Comparison of ENCODE assay signal across 32 cellular contexts in the genomic region with DNA sequence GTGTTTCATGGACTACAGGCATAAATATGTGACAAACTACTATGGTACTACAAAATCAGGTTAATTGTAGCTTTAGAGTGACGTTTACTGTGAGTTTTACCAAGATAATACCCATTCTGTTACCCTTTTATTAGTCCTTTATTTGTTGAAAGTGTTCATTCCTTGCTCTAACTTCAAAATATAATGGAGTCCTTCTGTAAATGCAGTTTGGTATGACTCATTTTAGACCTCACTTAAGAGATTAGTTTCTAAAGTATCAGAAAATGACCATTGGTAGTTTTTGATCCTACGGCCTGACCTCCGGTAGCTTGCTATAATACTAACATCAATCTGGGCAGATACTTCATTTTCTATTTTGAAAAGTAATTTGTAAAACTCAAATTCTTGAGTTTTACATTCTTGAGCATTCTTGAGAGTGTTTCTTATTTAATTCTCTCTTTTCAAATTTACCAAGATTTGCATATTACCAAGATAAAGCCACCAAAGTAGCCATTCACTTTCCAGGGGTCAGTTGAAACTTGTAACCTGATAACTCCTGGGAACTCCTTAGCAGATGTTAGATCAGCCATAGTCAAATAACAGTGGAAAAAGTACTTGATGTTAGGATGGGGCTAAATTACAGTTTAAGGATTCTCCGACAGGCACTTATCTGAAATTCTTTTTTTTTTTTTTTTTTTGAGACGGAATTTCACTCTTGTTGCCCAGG. TPM values are rescaled to one million over a fixed set of nuclear protein-coding genes. Genes with fewer than 3 reads are reported as not detected.
DNase-seq lines count a peak whose midpoint lies in the region; ATAC-seq, FAIRE-seq and TF ChIP-seq lines count a peak whose summit lies in the region.
"Had no signal": no experiment of that assay in that cellular context is flagged by ENCODE, and none has a peak within 500 bp of the region (broad histone marks: within the 10 kb centered on the region; RNA-seq: fewer than 3 reads in every experiment).

No MANE protein-coding gene starts in this region.

- no peak overlapping the region for H3K9ac ChIP-seq in iPS-15b (ENCODE audit: low read depth, low read length)

- H3K27ac ChIP-seq in HEK293 (ENCODE audit: extremely low read depth, low read depth, low read length) = no peak overlapping the region
- H3K27ac ChIP-seq in gastrocnemius medialis = no peak overlapping the region
- H3K27ac ChIP-seq: ascending aorta, left ventricle myocardium inferior, thyroid gland had no signal

- peak overlapping the region; percentile 10; the same call in 1 of the 2 replicates for H3K4me3 ChIP-seq in HEK293 (ENCODE audit: low read depth, low read length)
- peak overlapping the region; percentile 65; the same call in 1 of the 2 replicates for H3K4me3 ChIP-seq in WI38 (ENCODE audit: low read depth, low read length)
- peak overlapping the region; percentile 78 for H3K4me3 ChIP-seq in iPS-15b (ENCODE audit: low read depth, low read length)
- peak overlapping the region in 3 of 4 donors; percentile 7 to 77 (median 31) for H3K4me3 ChIP-seq in gastrocnemius medialis
- H3K4me3 ChIP-seq: left ventricle myocardium inferior, mucosa of descending colon, thyroid gland had no signal

- H3K36me3 ChIP-seq in HEK293 (ENCODE audit: control insufficient read depth in 2 of 2, insufficient read depth in 1 of 2, low read length in 2 of 2) = no peaks in the 10 kb centered on the region; a peak in 1 of 3 replicates
- H3K36me3 ChIP-seq in iPS-15b (ENCODE audit: control insufficient read depth, insufficient read depth, low read length) = peaks cover 8% of the 10 kb centered on the region
- H3K36me3 ChIP-seq in gastrocnemius medialis = no peaks in the 10 kb centered on the region
- H3K36me3 ChIP-seq: left ventricle myocardium inferior, pancreas, thyroid gland had no signal

- no peak for TF ChIP-seq POLR2A in gastrocnemius medialis (IDR thresholded peaks at IDR 0.05)

- POLR2A ChIA-PET in HEK293 (lab: Yijun Ruan, JAX) = interaction anchor here (0.7 to 1.6 kb wide), 2 partner anchors 39 to 68 kb away, joined by 3 to 4 read pairs; no protein-coding TSS in a partner anchor

- H3K4me1 ChIP-seq in HEK293 (ENCODE audit: control insufficient read depth, insufficient read depth, low read length) (peaks cover 13% of the 10 kb centered on the region), iPS-15b (ENCODE audit: control insufficient read depth, insufficient read depth, low read length) (peaks cover 11% of the 10 kb centered on the region), gastrocnemius medialis (peaks cover 28 to 35% of the 10 kb centered on the region in 2 donors)

- peaks cover 10% of the 10 kb centered on the region for H3K27me3 ChIP-seq in iPS-15b (ENCODE audit: control insufficient read depth, insufficient read depth, low read length)
- H3K27me3 ChIP-seq in gastrocnemius medialis = no peaks in the 10 kb centered on the region
- H3K27me3 ChIP-seq: ascending aorta, pancreas, thyroid gland had no signal

- no peaks in the 10 kb centered on the region for H3K9me3 ChIP-seq in HEK293 (ENCODE audit: control insufficient read depth, insufficient read depth, low read depth, low read length)
- peaks cover 4% of the 10 kb centered on the region for H3K9me3 ChIP-seq in iPS-15b (ENCODE audit: control insufficient read depth, insufficient read depth, low read length)
- H3K9me3 ChIP-seq in gastrocnemius medialis = no peaks in the 10 kb centered on the region
- H3K9me3 ChIP-seq: ascending aorta, pancreas, thyroid gland had no signal

- ATAC-seq in gastrocnemius medialis (no peak), HG03139 (IDR thresholded peaks at IDR 0.05; ENCODE audit: unreplicated experiment) (no peak)
- ATAC-seq: mucosa of descending colon; Panc1; pancreas; right cardiac atrium; stimulated activated naive CD8-positive, alpha-beta T cell treated with anti-CD3 and anti-CD28 coated beads, Interleukin-15, amount 100 ng/mL, for 72 hours had no signal

- CTCF ChIA-PET in HEK293 (lab: Yijun Ruan, JAX) = interaction anchor here (0.6 to 2.7 kb wide), 5 partner anchors 10 to 92 kb away, joined by 3 to 9 read pairs (median 5); no protein-coding TSS in a partner anchor

- DNase-seq in gastrocnemius medialis = no peak
- DNase-seq in G401 (ENCODE audit: low spot score) = no peak
- no peak for DNase-seq in frontal cortex (ENCODE audit: low spot score in 2 of 2)
- DNase-seq: activated CD4-positive, alpha-beta memory T cell treated with anti-CD3 and anti-CD28 coated beads, Interleukin-2, amount 10 ng/mL, durations not matched to agents 7 days and 5 days; activated naive CD8-positive, alpha-beta T cell treated with anti-CD3 and anti-CD28 coated beads for 36 hours; caudate nucleus; CD4-positive, alpha-beta T cell; dermis blood vessel endothelial cell; DMS153; left ventricle myocardium inferior; mucosa of descending colon; NCI-H1092; NCI-H2029; NCI-H345; nephron progenitor cell; NK-92 treated with Interleukin-12 subunit alpha and Interleukin-12 subunit beta, amount 100 ng/mL, for 24 hours; pancreas; right cardiac atrium; SHP77 treated with DMSO at 0.1 percent for 48 hours; stimulated activated CD4-positive, alpha-beta T cell treated with anti-CD3 and anti-CD28 coated beads, Interleukin-15, amount 100 ng/mL, for 24 hours; stimulated activated naive CD8-positive, alpha-beta T cell treated with anti-CD3 and anti-CD28 coated beads, Interleukin-15, amount 100 ng/mL, for 72 hours; SW 1271; T1000; thyroid gland had no signal

- TF ChIP-seq CTCF in HEK293 (tag by site-specific recombination; IDR thresholded peaks at IDR 0.05) = no peak
- no peak for TF ChIP-seq CTCF in WI38 (IDR thresholded peaks at IDR 0.05; ENCODE audit: low read depth, low read length)
- no peak for TF ChIP-seq CTCF in gastrocnemius medialis (IDR thresholded peaks at IDR 0.05 in 4 of 5, conservative IDR thresholded peaks at IDR 0.05 in 1 of 5)

- in situ Hi-C loops in gastrocnemius medialis (cut with MboI; ENCODE audit: low sequenced_read_pairs in 4 of 4) = loop anchor here in 2 of 4 donors (10.0 to 25.0 kb wide), 2 partner anchors 90 to 93 kb away; no protein-coding TSS in a partner anchor
- in situ Hi-C loops in G401 (cut with HindIII; ENCODE audit: low sequenced_read_pairs) = no loop called here

- intact Hi-C loops in gastrocnemius medialis (cut with DNase I; ENCODE audit: low total_unique reads) = loop anchor here (10.0 kb wide), 1 partner anchor 220 kb away; no protein-coding TSS in a partner anchor

- FAIRE-seq in frontal cortex (lab: Jason Lieb, UNC) = no peak
- FAIRE-seq: GM18507, H54, pancreas had no signal

TF ChIP-seq in HEK293, 187 proteins besides CTCF, POLR2A, EP300 and RAD21 (continues in another document):
- TF ChIP-seq HIC1 (tag by site-specific recombination; IDR thresholded peaks at IDR 0.05) = no peak
- TF ChIP-seq ZNF214 (tag by site-specific recombination; IDR thresholded peaks at IDR 0.05; ENCODE audit: borderline replicate concordance) = no peak
- 0 out of 2 replicates have a peak, but pooled peaks have one; percentile 22 for TF ChIP-seq SP7 (tag by site-specific recombination; IDR thresholded peaks at IDR 0.05)
- no peak for TF ChIP-seq ZSCAN30 (tag by site-specific recombination; IDR thresholded peaks at IDR 0.05)
- TF ChIP-seq ZSCAN5A (tag by site-specific recombination; IDR thresholded peaks at IDR 0.05) = no peak

RNA-seq across cellular contexts. Expression of gene HSPA2, which starts 4.2 kb away (rescaled TPM):
- total RNA-seq in gastrocnemius medialis (100 to 1,000 TPM in 2 of 4 donors, 10 to 100 TPM in 2; 69.6 to 113 (median 96.4) TPM), frontal cortex (9.0 TPM)
- total RNA-seq in G401 (2014; rRNA removed; shearing (Covaris generic)) = not detected in 2 replicates

RNA-seq across cellular contexts. Expression of gene PPP1R36, which starts 5.0 kb away (rescaled TPM):
- total RNA-seq in gastrocnemius medialis (1 to 10 TPM in 1 of 4 donors, under 1 TPM in 2, not detected in 1; 0.31 to 2.4 (median 0.55) TPM), frontal cortex (0.82 TPM)
- total RNA-seq in G401 (2014; rRNA removed; shearing (Covaris generic)) = 0.25 TPM in 1 of 2 replicates, not detected in the other
- total RNA-seq: ascending aorta; CD4-positive, alpha-beta T cell had no signal

RNA-seq across cellular contexts. Expression of gene ZBTB1, which starts 40.2 kb away (rescaled TPM):
- total RNA-seq in gastrocnemius medialis (10 to 100 TPM; 36.9 to 49.2 (median 38.0) TPM), frontal cortex (52.2 TPM)
- total RNA-seq in G401 (2014; rRNA removed; shearing (Covaris generic)) = 31.6 and 38.0 TPM in 2 replicates

RNA-seq across cellular contexts. Expression of gene ZBTB25, which starts 41.1 kb away (rescaled TPM):
- 10 to 100 TPM in 2 of 4 donors, 1 to 10 TPM in 2; 6.9 to 13.7 (median 10.4) TPM for total RNA-seq in gastrocnemius medialis
- 1.2 and 3.1 TPM in 2 replicates for total RNA-seq in G401 (2014; rRNA removed; shearing (Covaris generic))
- total RNA-seq in frontal cortex = 15.5 TPM

Comparison
In these comparisons a context has a peak if more than half of its experiments do, and no peak if none do; other contexts are left out.
1. H3K4me3 ChIP-seq: peak in every context shown above with its lines; median percentile 78 in iPS-15b; 65 in WI38; 31 in gastrocnemius medialis; 10 in HEK293.